Comparison of ENCODE assay signal across 15 cellular contexts in the genomic region with DNA sequence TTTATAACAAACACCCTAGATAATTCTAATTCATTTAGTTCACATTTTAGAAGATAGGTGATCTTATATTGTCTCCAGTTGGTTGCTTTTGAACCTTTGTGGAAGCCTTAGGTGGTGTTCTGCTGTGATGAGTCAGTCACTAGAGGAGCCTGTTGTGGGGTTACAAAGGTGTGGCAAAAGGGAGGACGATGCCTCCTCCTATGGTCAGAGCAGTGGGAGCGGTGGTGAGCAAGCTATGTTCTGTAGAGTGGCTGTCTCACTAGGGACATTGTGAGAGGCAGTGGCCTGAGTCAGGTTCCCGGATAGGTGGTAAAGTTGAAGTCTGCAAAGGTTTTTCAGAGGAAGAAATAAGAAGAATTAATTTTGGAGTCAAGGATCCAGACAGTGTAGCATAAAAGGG.
DNase-seq lines count a peak whose midpoint lies in the region; ATAC-seq and TF ChIP-seq lines count a peak whose summit lies in the region.
"Had no signal": no experiment of that assay in that cellular context is flagged by ENCODE, and none has a peak within 500 bp of the region (broad histone marks: within the 10 kb centered on the region; RNA-seq: fewer than 3 reads in every experiment).

No MANE protein-coding gene starts in this region.

- H3K4me1 ChIP-seq in H9 (ENCODE audit: insufficient read depth, low read length) (no peaks in the 10 kb centered on the region; the same call in 1 of the 2 replicates), esophagus muscularis mucosa (peaks cover 18 to 26% (median 22%) of the 10 kb centered on the region in 4 donors), parathyroid adenoma (no peaks in the 10 kb centered on the region)

- H2BK20ac ChIP-seq in H9 (ENCODE audit: low read depth, low read length, poor library complexity, severe bottlenecking): no peak overlapping the region

- H3K18ac ChIP-seq in H9 (ENCODE audit: insufficient read length, low read depth, low read length): no peak overlapping the region

- H3K4me1 Mint-ChIP-seq in H9 (peaks cover 16 to 21% of the 10 kb centered on the region in 2 experiments), WTC11 (peaks cover 26% of the 10 kb centered on the region)

- H3K27me3 Mint-ChIP-seq in H9 (ENCODE audit: low read depth) (no peaks in the 10 kb centered on the region), WTC11 (ENCODE audit: low read depth) (no peaks in the 10 kb centered on the region)

- no peak overlapping the region for H2BK5ac ChIP-seq in H9 (ENCODE audit: insufficient read length, low read length)

- H3K9ac ChIP-seq in H9 (ENCODE audit: extremely low read depth, insufficient read length, low read length): no peak overlapping the region
- no peak overlapping the region for H3K9ac ChIP-seq in parathyroid adenoma
- H3K9ac ChIP-seq: KMS-11, SK-N-SH had no signal

- no peaks in the 10 kb centered on the region for H3K36me3 Mint-ChIP-seq in H9 (ENCODE audit: insufficient read depth in 1 of 3, low read depth in 3 of 3)
- H3K36me3 Mint-ChIP-seq in WTC11: no peaks in the 10 kb centered on the region
- H3K36me3 Mint-ChIP-seq: CD8-positive, alpha-beta T cell had no signal

- TF ChIP-seq CTCF in H9 (conservative IDR thresholded peaks at IDR 0.05): no peak
- TF ChIP-seq CTCF in WTC11 (IDR thresholded peaks at IDR 0.05): no peak
- TF ChIP-seq CTCF in esophagus muscularis mucosa (IDR thresholded peaks at IDR 0.05): no peak
- TF ChIP-seq CTCF in parathyroid adenoma (IDR thresholded peaks at IDR 0.05): no peak

- H4K5ac ChIP-seq in H9 (ENCODE audit: insufficient read length, low read depth, low read length): no peak overlapping the region

- H3K79me1 ChIP-seq in H9 (ENCODE audit: insufficient read depth, low read depth, low read length, poor library complexity, severe bottlenecking): no peaks in the 10 kb centered on the region

- no peaks in the 10 kb centered on the region for H3K79me2 ChIP-seq in H9 (ENCODE audit: insufficient read depth, low read length)
- no peaks in the 10 kb centered on the region for H3K79me2 ChIP-seq in parathyroid adenoma

- CTCF ChIA-PET in WTC11 (lab: Charles Lee): interaction anchor here (0.5 to 1.4 kb wide), 5 partner anchors 12 to 94 kb away, joined by 3 to 5 read pairs (median 5); no protein-coding TSS in a partner anchor

- POLR2A ChIA-PET in WTC11 (lab: Charles Lee): interaction anchor here (1.1 kb wide), 1 partner anchor 8 kb away, joined by 3 read pairs; no protein-coding TSS in a partner anchor

- DNase-seq in H9: no peak
- DNase-seq in WTC11 (ENCODE audit: low spot score): no peak
- no peak for DNase-seq in esophagus muscularis mucosa (ENCODE audit: extremely low spot score)
- DNase-seq in HCEC 1CT: no peak
- no peak for DNase-seq in COR-L47 (lab: John Stamatoyannopoulos, UW)
- no peak for DNase-seq in pons (ENCODE audit: low spot score)
- DNase-seq: DMS 273 treated with DMSO at 0.1 percent for 48 hours, NCI-H1930, NCI-H2171, NCI-H446 treated with DMSO at 0.1 percent for 48 hours had no signal

- no peak overlapping the region for H3K23ac ChIP-seq in H9 (ENCODE audit: insufficient read length, low read depth, low read length)

- no peak overlapping the region; the same call in 1 of the 2 replicates for H3K4ac ChIP-seq in H9 (ENCODE audit: low read depth, low read length)

- H2AFZ ChIP-seq in H9 (ENCODE audit: low read length) (no peak overlapping the region), parathyroid adenoma (peak overlapping the region; percentile 17)

- H4K20me1 ChIP-seq in H9 (ENCODE audit: control insufficient read depth, insufficient read depth, insufficient read length): no peaks in the 10 kb centered on the region

- no peak overlapping the region for H3K4me2 ChIP-seq in H9 (ENCODE audit: insufficient read depth, insufficient read length, low read length)
- no peak overlapping the region for H3K4me2 ChIP-seq in parathyroid adenoma (ENCODE audit: low read length)
- H3K4me2 ChIP-seq: KMS-11, SK-N-SH had no signal

- H2BK120ac ChIP-seq in H9 (ENCODE audit: low read depth, low read length, poor library complexity, severe bottlenecking): peak overlapping the region; percentile 5

- H3K9me3 Mint-ChIP-seq in H9 (no peaks in the 10 kb centered on the region), WTC11 (no peaks in the 10 kb centered on the region)
- H3K9me3 Mint-ChIP-seq: CD8-positive, alpha-beta T cell had no signal

- H3K14ac ChIP-seq in H9 (ENCODE audit: insufficient read depth, low read length): no peak overlapping the region

- H4K91ac ChIP-seq in H9 (ENCODE audit: insufficient read length, low read depth, low read length): no peak overlapping the region

- no peak for TF ChIP-seq POLR2A in esophagus muscularis mucosa (IDR thresholded peaks at IDR 0.05; ENCODE audit: low read depth)

- no CpG with 5 or more reads among the region's 3 CpGs for WGBS in H9 (ENCODE audit: extremely low coverage, insufficient read length, low lambda C conversion rate)
- WGBS in esophagus muscularis mucosa: 96% methylated on average over 3 of the region's 3 CpGs

- H3K23me2 ChIP-seq in H9 (ENCODE audit: insufficient read length, low read depth, low read length, poor library complexity, severe bottlenecking): no peaks in the 10 kb centered on the region

- no peak overlapping the region for H3T11ph ChIP-seq in H9 (ENCODE audit: low read length)

- no peaks in the 10 kb centered on the region for H3K36me3 ChIP-seq in esophagus muscularis mucosa
- H3K36me3 ChIP-seq in parathyroid adenoma (ENCODE audit: control insufficient read depth, insufficient read depth, low read length): no peaks in the 10 kb centered on the region

- H3K27me3 ChIP-seq in H9 (ENCODE audit: insufficient read depth, low read length): no peaks in the 10 kb centered on the region
- no peaks in the 10 kb centered on the region for H3K27me3 ChIP-seq in esophagus muscularis mucosa
- H3K27me3 ChIP-seq in parathyroid adenoma (ENCODE audit: control insufficient read depth, insufficient read depth, low read length): no peaks in the 10 kb centered on the region

- no peak for TF ChIP-seq EP300 in esophagus muscularis mucosa (IDR thresholded peaks at IDR 0.05)

- no peaks in the 10 kb centered on the region for H3K9me3 ChIP-seq in H9 (ENCODE audit: control insufficient read depth, low read depth, low read length)
- H3K9me3 ChIP-seq in esophagus muscularis mucosa: no peaks in the 10 kb centered on the region
- H3K9me3 ChIP-seq in parathyroid adenoma (ENCODE audit: control insufficient read depth, low read length): no peaks in the 10 kb centered on the region
- H3K9me3 ChIP-seq: SK-N-SH had no signal

- no peak for ATAC-seq in WTC11
- ATAC-seq in GM19397 (IDR thresholded peaks at IDR 0.05; ENCODE audit: unreplicated experiment): no peak
- ATAC-seq: CD8-positive, alpha-beta T cell had no signal

- intact Hi-C loops in esophagus muscularis mucosa (cut with DNase I): loop anchor here (2.0 kb wide), 1 partner anchor 194 kb away; no protein-coding TSS in a partner anchor

- H3K27ac Mint-ChIP-seq in H9 (peak overlapping the region; percentile 13 to 84 (median 45); a peak in 6 of 7 replicates), WTC11 (peak overlapping the region; percentile 40; the same call in 1 of the 2 replicates)
- H3K27ac Mint-ChIP-seq: CD8-positive, alpha-beta T cell had no signal

- H3K27ac ChIP-seq in H9 (ENCODE audit: insufficient read length, low read depth, low read length) (no peak overlapping the region), esophagus muscularis mucosa (replicated peaks in 1 of 4) (peak overlapping the region in 3 of 4 donors; percentile 77 to 85 (median 82)), parathyroid adenoma (no peak overlapping the region)
- H3K27ac ChIP-seq: KMS-11 had no signal

- H4K8ac ChIP-seq in H9 (replicated peaks; ENCODE audit: insufficient read length, low read depth, low read length): no peak overlapping the region

- H2AK5ac ChIP-seq in H9 (ENCODE audit: insufficient read length, low read length): no peak overlapping the region

- H3K4me3 ChIP-seq in esophagus muscularis mucosa (no peak overlapping the region), parathyroid adenoma (ENCODE audit: low read depth, low read length) (no peak overlapping the region)

- no peak overlapping the region for H3K4me3 Mint-ChIP-seq in H9
- no peak overlapping the region for H3K4me3 Mint-ChIP-seq in WTC11
- H3K4me3 Mint-ChIP-seq: CD8-positive, alpha-beta T cell had no signal

- no peak overlapping the region for H3K56ac ChIP-seq in H9 (ENCODE audit: insufficient read length, low read depth, low read length)

- H2BK12ac ChIP-seq in H9 (ENCODE audit: insufficient read length, low read depth, low read length): no peak overlapping the region

- H2BK15ac ChIP-seq in H9 (ENCODE audit: low read depth, low read length): no peak overlapping the region

TF ChIP-seq in WTC11, 78 proteins besides CTCF, POLR2A, EP300 and RAD21:
- TF ChIP-seq OVOL2 (CRISPR knock-in tag; IDR thresholded peaks at IDR 0.05; ENCODE audit: borderline replicate concordance) (no peak), EMX1 (CRISPR knock-in tag; IDR thresholded peaks at IDR 0.05) (no peak), GABPB1 (CRISPR knock-in tag; IDR thresholded peaks at IDR 0.05) (no peak), MXD4 (CRISPR knock-in tag; IDR thresholded peaks at IDR 0.05; ENCODE audit: borderline replicate concordance) (no peak), ZBTB21 (CRISPR knock-in tag; IDR thresholded peaks at IDR 0.05; ENCODE audit: borderline replicate concordance) (no peak)
- TF ChIP-seq, protein P1, sequence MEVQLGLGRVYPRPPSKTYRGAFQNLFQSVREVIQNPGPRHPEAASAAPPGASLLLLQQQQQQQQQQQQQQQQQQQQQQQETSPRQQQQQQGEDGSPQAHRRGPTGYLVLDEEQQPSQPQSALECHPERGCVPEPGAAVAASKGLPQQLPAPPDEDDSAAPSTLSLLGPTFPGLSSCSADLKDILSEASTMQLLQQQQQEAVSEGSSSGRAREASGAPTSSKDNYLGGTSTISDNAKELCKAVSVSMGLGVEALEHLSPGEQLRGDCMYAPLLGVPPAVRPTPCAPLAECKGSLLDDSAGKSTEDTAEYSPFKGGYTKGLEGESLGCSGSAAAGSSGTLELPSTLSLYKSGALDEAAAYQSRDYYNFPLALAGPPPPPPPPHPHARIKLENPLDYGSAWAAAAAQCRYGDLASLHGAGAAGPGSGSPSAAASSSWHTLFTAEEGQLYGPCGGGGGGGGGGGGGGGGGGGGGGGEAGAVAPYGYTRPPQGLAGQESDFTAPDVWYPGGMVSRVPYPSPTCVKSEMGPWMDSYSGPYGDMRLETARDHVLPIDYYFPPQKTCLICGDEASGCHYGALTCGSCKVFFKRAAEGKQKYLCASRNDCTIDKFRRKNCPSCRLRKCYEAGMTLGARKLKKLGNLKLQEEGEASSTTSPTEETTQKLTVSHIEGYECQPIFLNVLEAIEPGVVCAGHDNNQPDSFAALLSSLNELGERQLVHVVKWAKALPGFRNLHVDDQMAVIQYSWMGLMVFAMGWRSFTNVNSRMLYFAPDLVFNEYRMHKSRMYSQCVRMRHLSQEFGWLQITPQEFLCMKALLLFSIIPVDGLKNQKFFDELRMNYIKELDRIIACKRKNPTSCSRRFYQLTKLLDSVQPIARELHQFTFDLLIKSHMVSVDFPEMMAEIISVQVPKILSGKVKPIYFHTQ (CRISPR knock-in tag; IDR thresholded peaks at IDR 0.05): no peak

Comparison
In these comparisons a context has a peak if more than half of its experiments do, and no peak if none do; other contexts are left out.
1. H3K27ac ChIP-seq: peak in esophagus muscularis mucosa (3 of 4); none in H9 (single experiment) and parathyroid adenoma (single experiment).